Comparison of ENCODE assay signal across 25 cellular contexts in the genomic region with DNA sequence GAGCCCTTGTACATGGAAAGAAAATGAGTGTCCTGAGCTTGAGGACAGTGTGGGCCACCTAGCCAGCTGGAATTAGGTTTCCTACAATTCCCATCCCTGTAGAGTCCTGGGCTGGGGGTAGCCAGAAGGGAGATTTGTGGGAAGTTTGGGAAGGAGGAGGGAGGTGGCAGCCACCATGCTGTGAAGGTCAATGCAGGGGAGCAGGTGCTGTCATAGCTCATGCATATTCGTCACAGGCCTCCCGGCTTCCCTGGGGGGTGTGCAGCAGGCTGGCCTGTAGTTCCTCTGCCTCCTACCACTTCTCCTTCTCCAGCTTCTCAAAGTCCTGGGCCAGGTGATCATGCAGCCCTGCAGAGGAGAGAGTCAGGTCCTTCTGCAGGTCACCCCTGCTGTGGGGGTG.
"Had no signal": no experiment of that assay in that cellular context is flagged by ENCODE, and none has a peak within 500 bp of the region (broad histone marks: within the 10 kb centered on the region; RNA-seq: fewer than 3 reads in every experiment).

No MANE protein-coding gene starts in this region.

- DNase-seq: activated B cell treated with CpG ODN at 0.5 μM for 24 hours; activated CD4-positive, alpha-beta T cell treated with anti-CD3 and anti-CD28 coated beads, Interleukin-2, amount 50 U/mL, for 4 hours; activated naive CD4-positive, alpha-beta T cell; activated T-cell treated with anti-CD3 and anti-CD28 coated beads for 4 hours; activated T-cell treated with anti-CD3 and anti-CD28 coated beads, Interleukin-2, amount 50 U/mL, for 72 hours; colonic mucosa; effector CD8-positive, alpha-beta T cell; kidney glomerular epithelial cell; lower lobe of right lung; mesenchymal stem cell; natural killer cell; occipital lobe; psoas muscle; sigmoid colon; small intestine; stimulated activated CD4-positive, alpha-beta T cell treated with anti-CD3 and anti-CD28 coated beads, Interleukin-4, amount 100 ng/mL, for 4 hours; stimulated activated CD8-positive, alpha-beta memory T cell treated with anti-CD3 and anti-CD28 coated beads, Interleukin-4, amount 100 ng/mL, for 48 hours; stimulated activated naive CD4-positive, alpha-beta T cell; T-helper 2 cell; tibial artery had no signal

- H3K4me1 Mint-ChIP-seq: activated B cell treated with CpG ODN at 0.5 μM for 24 hours, natural killer cell had no signal

- H3K36me3 Mint-ChIP-seq: activated naive CD4-positive, alpha-beta T cell treated with anti-CD3 and anti-CD28 coated beads, Interleukin-2, amount 50 U/mL, for 72 hours; natural killer cell; neural progenitor cell had no signal

- H3K27ac ChIP-seq: breast epithelium, colonic mucosa, lower lobe of right lung, neural progenitor cell, parathyroid adenoma, psoas muscle, sigmoid colon, suprapubic skin, tibial artery had no signal

- H3K27me3 ChIP-seq: breast epithelium, colonic mucosa, neural progenitor cell, sigmoid colon, suprapubic skin, tibial artery had no signal

- H3K9me3 ChIP-seq: breast epithelium, colonic mucosa, lower lobe of right lung, psoas muscle, sigmoid colon, suprapubic skin, tibial artery had no signal

- H3K79me2 ChIP-seq: parathyroid adenoma had no signal

- H3K4me2 ChIP-seq: neural progenitor cell had no signal

- H3K4me1 ChIP-seq: breast epithelium, colonic mucosa, lower lobe of right lung, neural progenitor cell, parathyroid adenoma, psoas muscle, sigmoid colon, suprapubic skin, tibial artery had no signal

- H3K4me3 Mint-ChIP-seq: activated B cell treated with CpG ODN at 0.5 μM for 24 hours; activated T-cell treated with anti-CD3 and anti-CD28 coated beads, Interleukin-2, amount 50 U/mL, for 72 hours; natural killer cell; neural progenitor cell had no signal

- H3K9me3 Mint-ChIP-seq: activated B cell treated with CpG ODN at 0.5 μM for 24 hours; activated naive CD4-positive, alpha-beta T cell treated with anti-CD3 and anti-CD28 coated beads, Interleukin-2, amount 50 U/mL, for 72 hours; activated T-cell treated with anti-CD3 and anti-CD28 coated beads, Interleukin-2, amount 50 U/mL, for 72 hours; natural killer cell; neural progenitor cell had no signal

- H3K9ac ChIP-seq: neural progenitor cell, parathyroid adenoma had no signal

- H3K36me3 ChIP-seq: breast epithelium, colonic mucosa, lower lobe of right lung, neural progenitor cell, sigmoid colon, suprapubic skin, tibial artery had no signal

- H3K27ac Mint-ChIP-seq: activated B cell treated with CpG ODN at 0.5 μM for 24 hours; activated naive CD4-positive, alpha-beta T cell treated with anti-CD3 and anti-CD28 coated beads, Interleukin-2, amount 50 U/mL, for 72 hours; activated T-cell treated with anti-CD3 and anti-CD28 coated beads, Interleukin-2, amount 50 U/mL, for 72 hours; natural killer cell; neural progenitor cell had no signal

- H3K4me3 ChIP-seq: breast epithelium, colonic mucosa, lower lobe of right lung, neural progenitor cell, psoas muscle, sigmoid colon, suprapubic skin, tibial artery had no signal
